ENCODE assay signal across 1 cellular context in genomic region chr12:3228587-3228986, GRCh38.
TF ChIP-seq lines count a peak whose summit lies in the region.

No MANE protein-coding gene starts in this region.

TF ChIP-seq in H1, 55 proteins besides CTCF, POLR2A, EP300 and RAD21 (continued from another document):
- no peak for TF ChIP-seq CHD7 (IDR thresholded peaks at IDR 0.05; ENCODE audit: insufficient replicate concordance, low read length)
- TF ChIP-seq NRF1 (IDR thresholded peaks at IDR 0.05; ENCODE audit: low read depth, low read length), result no peak
